Comparison of ENCODE assay signal across 8 cellular contexts in genomic region chr2:168456526-168457176, GRCh38. TPM values are rescaled to one million over a fixed set of nuclear protein-coding genes. Genes with fewer than 3 reads are reported as not detected.
DNase-seq lines count a peak whose midpoint lies in the region; ATAC-seq, FAIRE-seq and TF ChIP-seq lines count a peak whose summit lies in the region.

No MANE protein-coding gene starts in this region.

- ATAC-seq in GM21381 (IDR thresholded peaks at IDR 0.05; ENCODE audit: unreplicated experiment), result peak; percentile 32
- ATAC-seq in HepG2, result peak; percentile 67

- peak overlapping the region; percentile 52 for H3K27ac Mint-ChIP-seq in chondrocyte (ENCODE audit: unreplicated experiment)

- H3K27ac ChIP-seq in HepG2 (ENCODE audit: extremely low read length, insufficient read depth, low read length), result peak overlapping the region; percentile 80

- in situ Hi-C loops in HepG2 (cut with HindIII; ENCODE audit: extremely low pct_ligation_motif_present, low pct_unique_long_range_greater_than_20kb), result no loop called here

- H3K4me3 Mint-ChIP-seq in chondrocyte (ENCODE audit: unreplicated experiment), result no peak overlapping the region

- no peaks in the 10 kb centered on the region for H3K9me3 Mint-ChIP-seq in chondrocyte (ENCODE audit: low read depth)

- H3K79me2 ChIP-seq in HepG2 (ENCODE audit: insufficient read depth, low read length), result peaks cover 45% of the 10 kb centered on the region

- POLR2A ChIA-PET in HepG2 (lab: Yijun Ruan, JAX), result interaction anchor here (0.8 to 2.7 kb wide), 5 partner anchors 8 to 37 kb away, joined by 3 to 23 read pairs (median 6); no protein-coding TSS in a partner anchor

- TF ChIP-seq EP300 in HepG2 (IDR thresholded peaks at IDR 0.05; ENCODE audit: low read depth in 2 of 2, low read length in 2 of 2), result no peak
- no peak for TF ChIP-seq EP300 in HepG2 (CRISPR knock-in tag; IDR thresholded peaks at IDR 0.05; ENCODE audit: borderline replicate concordance)

- FAIRE-seq in HepG2 (lab: Jason Lieb, UNC), result no peak
- no peak for FAIRE-seq in RCC 7860 (lab: Jason Lieb, UNC)

- H3K27me3 ChIP-seq in HepG2 (ENCODE audit: control insufficient read depth in 1 of 2, insufficient read depth in 2 of 2, low read length in 2 of 2), result no peaks in the 10 kb centered on the region; a peak in 1 of 5 replicates

- peak; percentile 9 for TF ChIP-seq CTCF in chondrocyte (IDR thresholded peaks at IDR 0.05)
- no peak for TF ChIP-seq CTCF in HepG2 (CRISPR knock-in tag; IDR thresholded peaks at IDR 0.05)

- BruUV-seq in HepG2 (replicated peaks; lab: Mats Ljungman, UMichigan), result no TSS peak

- intact Hi-C loops in HepG2 (cut with micrococcal nuclease; ENCODE audit: unreplicated experiment), result loop anchor here (1.0 kb wide), 3 partner anchors 38 to 249 kb away; no protein-coding TSS in a partner anchor

- H3K4me1 Mint-ChIP-seq in chondrocyte (ENCODE audit: low read depth), result peaks cover 37% of the 10 kb centered on the region

- peak overlapping the region; percentile 93 for H3K4me2 ChIP-seq in HepG2 (ENCODE audit: low read depth, low read length)

- WGBS in HepG2 (ENCODE audit: low lambda C conversion rate), result under 1% methylated on average over 40 of the region's 60 CpGs

- H3K36me3 ChIP-seq in HepG2 (replicated peaks in 1 of 2; ENCODE audit: control insufficient read depth in 1 of 2, insufficient read depth in 2 of 2, low read length in 2 of 2), result no peaks in the 10 kb centered on the region

- H3K36me3 Mint-ChIP-seq in chondrocyte (ENCODE audit: low read depth), result no peaks in the 10 kb centered on the region

- H4K20me1 ChIP-seq in HepG2 (ENCODE audit: insufficient read depth, low read length), result peaks cover 6% of the 10 kb centered on the region; the same call in 1 of the 2 replicates

- peak overlapping the region; percentile 80 for H3K9ac ChIP-seq in HepG2 (ENCODE audit: insufficient read depth, low read depth, low read length)

- H3K4me1 ChIP-seq in HepG2 (ENCODE audit: insufficient read depth, low read length), result peaks cover 59% of the 10 kb centered on the region

- TF ChIP-seq RAD21 in HepG2 (CRISPR knock-in tag; IDR thresholded peaks at IDR 0.05), result no peak; the same call in 1 of the 2 replicates

- peak overlapping the region; percentile 52 for H2AFZ ChIP-seq in HepG2 (ENCODE audit: low read length)

- TF ChIP-seq POLR2A in HepG2 (IDR thresholded peaks at IDR 0.05; ENCODE audit: insufficient read depth in 1 of 2, low read depth in 2 of 2, low read length in 2 of 2), result 0 out of 4 replicates have a peak, but pooled peaks of 1 of the 2 experiments have one; percentile 11

- H3K9me3 ChIP-seq in HepG2 (ENCODE audit: low read length), result peaks cover 15% of the 10 kb centered on the region

- H3K27me3 Mint-ChIP-seq in chondrocyte (ENCODE audit: low read depth), result no peaks in the 10 kb centered on the region

- peak; percentile 49 for DNase-seq in Daoy (ENCODE audit: low read depth)
- DNase-seq in HT-29 (ENCODE audit: low spot score), result peak; percentile 67
- peak in 3 of 5 experiments; percentile 8 to 68 (median 14) for DNase-seq in T-helper 2 cell
- DNase-seq in chondrocyte (ENCODE audit: low spot score), result no peak
- peak; percentile 40 for DNase-seq in HepG2 (ENCODE audit: low spot score)
- peak; percentile 19 for DNase-seq in stimulated activated CD8-positive, alpha-beta memory T cell treated with anti-CD3 and anti-CD28 coated beads, Interleukin-12 subunit alpha, Interleukin-12 subunit beta, amount 100 ng/mL, for 1 hour (ENCODE audit: low read depth)
- DNase-seq in RCC 7860 (ENCODE audit: low spot score), result no peak

- peak overlapping the region; percentile 81 to 88 (median 86) for H3K4me3 ChIP-seq in HepG2 (replicated peaks in 1 of 3; ENCODE audit: insufficient read depth in 1 of 3, low read depth in 2 of 3, low read length in 3 of 3)

- CTCF ChIA-PET in HepG2 (lab: Yijun Ruan, JAX; ENCODE audit: low intra/inter-chr PET ratio, low total read pairs), result no interaction called here

TF ChIP-seq in HepG2, 621 proteins besides CTCF, POLR2A, EP300 and RAD21 (continues in another document):
- TF ChIP-seq ZNF543 (CRISPR knock-in tag; IDR thresholded peaks at IDR 0.05) (no peak), ZNF572 (CRISPR knock-in tag; IDR thresholded peaks at IDR 0.05) (no peak), GMEB2 (CRISPR knock-in tag; IDR thresholded peaks at IDR 0.05; ENCODE audit: low read depth) (no peak), ZNF513 (CRISPR knock-in tag; conservative IDR thresholded peaks at IDR 0.05) (no peak), ZNF703 (CRISPR knock-in tag; IDR thresholded peaks at IDR 0.05; ENCODE audit: borderline replicate concordance) (no peak), REST (IDR thresholded peaks at IDR 0.05; ENCODE audit: borderline replicate concordance in 1 of 2, low read depth in 1 of 2, low read length in 2 of 2) (no peak), JUNB (CRISPR knock-in tag; IDR thresholded peaks at IDR 0.05; ENCODE audit: borderline replicate concordance) (no peak)

RNA-seq across cellular contexts. Expression of gene CERS6, which starts 0.6 kb away (rescaled TPM):
- 14.7 and 16.4 TPM in 2 replicates for total RNA-seq in Daoy (2014; rRNA removed; shearing (Covaris generic))
- total RNA-seq in HT-29 (2014; rRNA removed; shearing (Covaris generic)), result 28.0 and 32.0 TPM in 2 replicates
- total RNA-seq in chondrocyte (29.8 to 45.9 TPM (median 30.8 TPM) in 3 replicates), HepG2 (2016; rRNA removed; fragmentation: Illumina TruSeq; extraction: Trizol) (17.3 and 20.3 TPM in 2 replicates)
- total RNA-seq in HepG2 (2016; cell fraction: cytosol; rRNA removed; fragmentation: Illumina TruSeq; extraction: Trizol; ENCODE audit: low read depth), result 2.1 and 2.4 TPM in 2 replicates
- 15.6 and 19.2 TPM in 2 replicates for total RNA-seq in HepG2 (2016; cell fraction: insoluble cytoplasmic fraction; rRNA removed; fragmentation: Illumina TruSeq; extraction: Trizol)
- total RNA-seq in HepG2 (2016; cell fraction: membrane; rRNA removed; fragmentation: Illumina TruSeq; extraction: Trizol), result 7.9 and 8.5 TPM in 2 replicates
- total RNA-seq in HepG2 (2016; cell fraction: nucleus; rRNA removed; fragmentation: Illumina TruSeq; extraction: Trizol), result 28.3 and 35.1 TPM in 2 replicates
- 8.6 and 10.1 TPM in 2 replicates for polyA plus RNA-seq in HepG2 (2011; rRNA removed)
- polyA plus RNA-seq in HepG2 (2011; cell fraction: cytosol; rRNA removed), result 4.7 and 8.3 TPM in 2 replicates
- polyA plus RNA-seq in HepG2 (2011; cell fraction: nucleus; rRNA removed), result 3.9 and 5.3 TPM in 2 replicates
- polyA plus RNA-seq in HepG2 (2012), result 18.5 and 21.2 TPM in 2 replicates
- 1.3 and 1.4 TPM in 2 replicates for polyA plus RNA-seq in HepG2 (2016; cell fraction: cytosol; fragmentation: Illumina TruSeq; extraction: Trizol; ENCODE audit: low read depth)
- polyA plus RNA-seq in HepG2 (2016; cell fraction: insoluble cytoplasmic fraction; fragmentation: Illumina TruSeq; extraction: Trizol; ENCODE audit: low read depth), result 13.9 and 14.3 TPM in 2 replicates
- polyA plus RNA-seq in HepG2 (2016; cell fraction: membrane; fragmentation: Illumina TruSeq; extraction: Trizol; ENCODE audit: low read depth), result 3.6 and 4.3 TPM in 2 replicates
- polyA plus RNA-seq in HepG2 (2016; cell fraction: nucleus; fragmentation: Illumina TruSeq; extraction: Trizol; ENCODE audit: insufficient read depth, low read depth), result 26.8 and 27.2 TPM in 2 replicates
- 0.05 and 16.1 TPM in 2 replicates for polyA minus RNA-seq in HepG2 (2011; rRNA and poly(A)+ RNA removed; ENCODE audit: low replicate concordance)
- polyA minus RNA-seq in HepG2 (2011; cell fraction: cytosol; rRNA and poly(A)+ RNA removed), result 17.0 and 18.7 TPM in 2 replicates
- polyA minus RNA-seq in HepG2 (2011; cell fraction: nucleus; rRNA and poly(A)+ RNA removed), result 20.2 and 23.0 TPM in 2 replicates

Comparison
In these comparisons a context has a peak if more than half of its experiments do, and no peak if none do; other contexts are left out.
1. DNase-seq: peak in Daoy (single experiment), HT-29 (single experiment), T-helper 2 cell (3 of 5), HepG2 (single experiment) and stimulated activated CD8-positive, alpha-beta memory T cell treated with anti-CD3 and anti-CD28 coated beads, Interleukin-12 subunit alpha, Interleukin-12 subunit beta, amount 100 ng/mL, for 1 hour (single experiment); none in chondrocyte (single experiment) and RCC 7860 (single experiment).